9 cellular contexts compared by ENCODE assay signal in the genomic region with DNA sequence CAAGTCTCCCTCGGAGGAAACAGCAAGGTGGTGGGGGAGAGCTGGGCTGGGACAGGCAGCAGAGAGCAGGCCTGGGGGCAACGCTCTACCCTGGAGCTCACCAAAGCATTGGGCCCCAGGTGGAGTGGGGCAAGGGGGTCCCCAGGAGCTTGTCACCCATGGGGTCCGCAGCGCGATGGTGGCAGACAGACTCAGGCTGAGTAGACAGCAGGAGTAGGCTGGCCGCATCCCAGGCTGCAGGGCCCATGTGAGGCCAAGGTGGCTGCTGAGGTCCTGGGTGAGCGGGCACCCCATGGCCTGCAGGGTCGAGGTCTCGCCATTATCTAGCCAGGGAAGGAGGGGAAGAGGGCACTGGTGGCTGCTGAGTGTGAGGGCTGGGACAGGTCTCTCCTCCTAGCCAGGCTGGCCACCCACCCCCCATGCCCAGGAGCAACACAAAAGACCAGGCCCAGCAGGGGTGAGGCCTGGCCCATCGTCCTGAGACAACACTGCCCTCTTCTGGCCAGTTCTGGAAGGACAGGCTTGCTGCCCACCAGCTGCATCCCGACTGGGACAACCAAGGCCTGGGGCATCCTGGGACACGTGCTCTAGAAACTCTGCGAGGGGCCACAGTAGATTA. TPM values are rescaled to one million over a fixed set of nuclear protein-coding genes. Genes with fewer than 3 reads are reported as not detected.
DNase-seq lines count a peak whose midpoint lies in the region; ATAC-seq and TF ChIP-seq lines count a peak whose summit lies in the region.
"Had no signal": no experiment of that assay in that cellular context is flagged by ENCODE, and none has a peak within 500 bp of the region (broad histone marks: within the 10 kb centered on the region; RNA-seq: fewer than 3 reads in every experiment).

No MANE protein-coding gene starts in this region.

- no peaks in the 10 kb centered on the region for H3K27me3 Mint-ChIP-seq in activated T-helper 1 cell treated with anti-CD3 and anti-CD28 coated beads, Interleukin-12 subunit alpha, Interleukin-12 subunit beta, Interleukin-2, Interleukin-4 antibody, amounts not matched to agents 30 ng/mL and 10 ng/mL and 1 ng/mL, durations not matched to agents 14 hours and 24 hours and 36 hours (ENCODE audit: insufficient read depth)
- H3K27me3 Mint-ChIP-seq in osteocyte (ENCODE audit: unreplicated experiment), result no peaks in the 10 kb centered on the region
- H3K27me3 Mint-ChIP-seq: activated naive CD8-positive, alpha-beta T cell had no signal

- TF ChIP-seq POLR2A in tibial nerve (IDR thresholded peaks at IDR 0.05), result no peak

- no peaks in the 10 kb centered on the region for H3K27me3 ChIP-seq in tibial nerve

- H3K4me3 Mint-ChIP-seq in activated T-helper 1 cell treated with anti-CD3 and anti-CD28 coated beads, Interleukin-12 subunit alpha, Interleukin-12 subunit beta, Interleukin-2, Interleukin-4 antibody, amounts not matched to agents 30 ng/mL and 10 ng/mL and 1 ng/mL, durations not matched to agents 14 hours and 24 hours and 36 hours, result no peak overlapping the region
- no peak overlapping the region for H3K4me3 Mint-ChIP-seq in osteocyte (ENCODE audit: unreplicated experiment)
- H3K4me3 Mint-ChIP-seq: activated naive CD8-positive, alpha-beta T cell had no signal

- peak; percentile 83 for TF ChIP-seq CTCF in fibroblast of villous mesenchyme (IDR thresholded peaks at IDR 0.05; ENCODE audit: insufficient read depth, low read depth, low read length)
- TF ChIP-seq CTCF in osteocyte (IDR thresholded peaks at IDR 0.05), result peak; percentile 93
- peak; percentile 89 to 98 (median 97) for TF ChIP-seq CTCF in tibial nerve (IDR thresholded peaks at IDR 0.05)

- peaks cover 0 to 31% (median 0%) of the 10 kb centered on the region in 3 donors for H3K36me3 ChIP-seq in tibial nerve

- no peak for TF ChIP-seq EP300 in tibial nerve (IDR thresholded peaks at IDR 0.05)

- 25 to 61% methylated on average over 6 to 13 of the region's 13 CpGs for WGBS in tibial nerve, 2 donors

- ATAC-seq in HG03432 (IDR thresholded peaks at IDR 0.05; ENCODE audit: unreplicated experiment), result no peak

- H3K4me3 ChIP-seq in fibroblast of villous mesenchyme (ENCODE audit: low read depth, low read length) (no peak overlapping the region), tibial nerve (no peak overlapping the region)

- H3K27ac ChIP-seq in tibial nerve, result no peak overlapping the region

- no peak overlapping the region for H3K27ac Mint-ChIP-seq in activated T-helper 1 cell treated with anti-CD3 and anti-CD28 coated beads, Interleukin-12 subunit alpha, Interleukin-12 subunit beta, Interleukin-2, Interleukin-4 antibody, amounts not matched to agents 30 ng/mL and 10 ng/mL and 1 ng/mL, durations not matched to agents 14 hours and 24 hours and 36 hours
- H3K27ac Mint-ChIP-seq in osteocyte (ENCODE audit: unreplicated experiment), result no peak overlapping the region
- H3K27ac Mint-ChIP-seq: activated naive CD8-positive, alpha-beta T cell had no signal

- no peaks in the 10 kb centered on the region for H3K9me3 Mint-ChIP-seq in activated T-helper 1 cell treated with anti-CD3 and anti-CD28 coated beads, Interleukin-12 subunit alpha, Interleukin-12 subunit beta, Interleukin-2, Interleukin-4 antibody, amounts not matched to agents 30 ng/mL and 10 ng/mL and 1 ng/mL, durations not matched to agents 14 hours and 24 hours and 36 hours
- H3K9me3 Mint-ChIP-seq in osteocyte (ENCODE audit: unreplicated experiment), result no peaks in the 10 kb centered on the region

- DNase-seq in D341Med (ENCODE audit: low spot score), result peak; percentile 92
- peak; percentile 80 for DNase-seq in HK-2 (ENCODE audit: unreplicated experiment)
- peak; percentile 46 for DNase-seq in RPMI8226
- peak; percentile 54 for DNase-seq in activated T-helper 1 cell treated with anti-CD3 and anti-CD28 coated beads, Interleukin-12 subunit alpha, Interleukin-12 subunit beta, Interleukin-2, Interleukin-4 antibody, amounts not matched to agents 30 ng/mL and 10 ng/mL and 1 ng/mL, durations not matched to agents 14 hours and 24 hours and 36 hours (ENCODE audit: low spot score)
- peak; percentile 47 for DNase-seq in fibroblast of villous mesenchyme (ENCODE audit: low read depth)
- DNase-seq in osteocyte (ENCODE audit: extremely low spot score, unreplicated experiment), result peak; percentile 91
- peak; percentile 69 to 90 for DNase-seq in tibial nerve (ENCODE audit: low spot score in 2 of 2)

- H3K36me3 Mint-ChIP-seq in activated T-helper 1 cell treated with anti-CD3 and anti-CD28 coated beads, Interleukin-12 subunit alpha, Interleukin-12 subunit beta, Interleukin-2, Interleukin-4 antibody, amounts not matched to agents 30 ng/mL and 10 ng/mL and 1 ng/mL, durations not matched to agents 14 hours and 24 hours and 36 hours (ENCODE audit: low read depth), result no peaks in the 10 kb centered on the region
- H3K36me3 Mint-ChIP-seq in osteocyte (ENCODE audit: unreplicated experiment), result peaks cover 4% of the 10 kb centered on the region
- H3K36me3 Mint-ChIP-seq: activated naive CD8-positive, alpha-beta T cell had no signal

- peaks cover 4% of the 10 kb centered on the region for H3K4me1 Mint-ChIP-seq in activated T-helper 1 cell treated with anti-CD3 and anti-CD28 coated beads, Interleukin-12 subunit alpha, Interleukin-12 subunit beta, Interleukin-2, Interleukin-4 antibody, amounts not matched to agents 30 ng/mL and 10 ng/mL and 1 ng/mL, durations not matched to agents 14 hours and 24 hours and 36 hours (ENCODE audit: low read depth)
- peaks cover 9% of the 10 kb centered on the region for H3K4me1 Mint-ChIP-seq in osteocyte (ENCODE audit: unreplicated experiment)

- no peaks in the 10 kb centered on the region for H3K9me3 ChIP-seq in tibial nerve

- H3K4me1 ChIP-seq in tibial nerve, result peaks cover 0 to 16% (median 0%) of the 10 kb centered on the region in 4 donors

- intact Hi-C loops in activated T-helper 1 cell treated with anti-CD3 and anti-CD28 coated beads, Interleukin-12 subunit alpha, Interleukin-12 subunit beta, Interleukin-2, Interleukin-4 antibody, amounts not matched to agents 30 ng/mL and 10 ng/mL and 1 ng/mL, durations not matched to agents 14 hours and 24 hours and 36 hours (cut with micrococcal nuclease), result loop anchor here (1.0 to 5.0 kb wide), 3 partner anchors 171 to 279 kb away; no protein-coding TSS in a partner anchor

RNA-seq across cellular contexts. Expression of a gene that starts 33.1 kb away (rescaled TPM):
- total RNA-seq in activated T-helper 1 cell treated with anti-CD3 and anti-CD28 coated beads, Interleukin-12 subunit alpha, Interleukin-12 subunit beta, Interleukin-2, Interleukin-4 antibody, amounts not matched to agents 30 ng/mL and 10 ng/mL and 1 ng/mL, durations not matched to agents 14 hours and 24 hours and 36 hours, result 30.4 and 31.3 TPM in 2 replicates
- total RNA-seq in fibroblast of villous mesenchyme (22.0 and 23.2 TPM in 2 replicates), osteocyte (39.7 and 41.1 TPM in 2 replicates), tibial nerve (10 to 100 TPM; 15.5 to 18.6 (median 16.7) TPM)
